Comparison of ENCODE assay signal across 1 cellular context in the genomic region with DNA sequence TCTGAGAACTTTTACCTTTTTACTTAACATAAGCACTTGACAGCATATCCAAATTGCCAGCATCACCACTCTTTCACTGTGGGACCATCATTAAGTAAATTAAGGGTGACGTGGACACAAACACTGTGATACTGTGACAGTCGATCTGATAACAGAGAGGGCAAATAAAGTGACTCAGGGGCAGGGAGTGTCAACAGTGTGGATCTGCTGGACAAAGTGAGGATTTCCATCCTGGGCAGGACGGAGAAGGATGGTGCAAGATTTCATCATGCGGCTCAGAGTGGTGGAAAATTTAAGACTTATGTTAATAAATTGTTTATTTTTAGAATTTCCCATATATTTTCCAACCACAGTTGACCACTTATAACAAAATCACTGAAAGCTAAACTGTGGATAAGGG.
A peak's percentile ranks its signal among the peaks of the same experiment; 100 is the strongest.
TF ChIP-seq lines count a peak whose summit lies in the region.

No MANE protein-coding gene starts in this region.

TF ChIP-seq in HepG2, 621 proteins besides CTCF, POLR2A, EP300 and RAD21 (continued from another document and continues in another):
- TF ChIP-seq, protein P1, sequence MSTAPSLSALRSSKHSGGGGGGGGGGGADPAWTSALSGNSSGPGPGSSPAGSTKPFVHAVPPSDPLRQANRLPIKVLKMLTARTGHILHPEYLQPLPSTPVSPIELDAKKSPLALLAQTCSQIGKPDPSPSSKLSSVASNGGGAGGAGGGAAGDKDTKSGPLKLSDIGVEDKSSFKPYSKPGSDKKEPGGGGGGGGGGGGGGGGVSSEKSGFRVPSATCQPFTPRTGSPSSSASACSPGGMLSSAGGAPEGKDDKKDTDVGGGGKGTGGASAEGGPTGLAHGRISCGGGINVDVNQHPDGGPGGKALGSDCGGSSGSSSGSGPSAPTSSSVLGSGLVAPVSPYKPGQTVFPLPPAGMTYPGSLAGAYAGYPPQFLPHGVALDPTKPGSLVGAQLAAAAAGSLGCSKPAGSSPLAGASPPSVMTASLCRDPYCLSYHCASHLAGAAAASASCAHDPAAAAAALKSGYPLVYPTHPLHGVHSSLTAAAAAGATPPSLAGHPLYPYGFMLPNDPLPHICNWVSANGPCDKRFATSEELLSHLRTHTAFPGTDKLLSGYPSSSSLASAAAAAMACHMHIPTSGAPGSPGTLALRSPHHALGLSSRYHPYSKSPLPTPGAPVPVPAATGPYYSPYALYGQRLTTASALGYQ (CRISPR knock-in tag; IDR thresholded peaks at IDR 0.05), result 0 out of 2 replicates have a peak, but pooled peaks have one; percentile 19
- TF ChIP-seq ZNF207 (IDR thresholded peaks at IDR 0.05; ENCODE audit: borderline replicate concordance), result no peak
- no peak for TF ChIP-seq ZNF773 (CRISPR knock-in tag; IDR thresholded peaks at IDR 0.05; ENCODE audit: borderline replicate concordance)
- TF ChIP-seq, protein P2, sequence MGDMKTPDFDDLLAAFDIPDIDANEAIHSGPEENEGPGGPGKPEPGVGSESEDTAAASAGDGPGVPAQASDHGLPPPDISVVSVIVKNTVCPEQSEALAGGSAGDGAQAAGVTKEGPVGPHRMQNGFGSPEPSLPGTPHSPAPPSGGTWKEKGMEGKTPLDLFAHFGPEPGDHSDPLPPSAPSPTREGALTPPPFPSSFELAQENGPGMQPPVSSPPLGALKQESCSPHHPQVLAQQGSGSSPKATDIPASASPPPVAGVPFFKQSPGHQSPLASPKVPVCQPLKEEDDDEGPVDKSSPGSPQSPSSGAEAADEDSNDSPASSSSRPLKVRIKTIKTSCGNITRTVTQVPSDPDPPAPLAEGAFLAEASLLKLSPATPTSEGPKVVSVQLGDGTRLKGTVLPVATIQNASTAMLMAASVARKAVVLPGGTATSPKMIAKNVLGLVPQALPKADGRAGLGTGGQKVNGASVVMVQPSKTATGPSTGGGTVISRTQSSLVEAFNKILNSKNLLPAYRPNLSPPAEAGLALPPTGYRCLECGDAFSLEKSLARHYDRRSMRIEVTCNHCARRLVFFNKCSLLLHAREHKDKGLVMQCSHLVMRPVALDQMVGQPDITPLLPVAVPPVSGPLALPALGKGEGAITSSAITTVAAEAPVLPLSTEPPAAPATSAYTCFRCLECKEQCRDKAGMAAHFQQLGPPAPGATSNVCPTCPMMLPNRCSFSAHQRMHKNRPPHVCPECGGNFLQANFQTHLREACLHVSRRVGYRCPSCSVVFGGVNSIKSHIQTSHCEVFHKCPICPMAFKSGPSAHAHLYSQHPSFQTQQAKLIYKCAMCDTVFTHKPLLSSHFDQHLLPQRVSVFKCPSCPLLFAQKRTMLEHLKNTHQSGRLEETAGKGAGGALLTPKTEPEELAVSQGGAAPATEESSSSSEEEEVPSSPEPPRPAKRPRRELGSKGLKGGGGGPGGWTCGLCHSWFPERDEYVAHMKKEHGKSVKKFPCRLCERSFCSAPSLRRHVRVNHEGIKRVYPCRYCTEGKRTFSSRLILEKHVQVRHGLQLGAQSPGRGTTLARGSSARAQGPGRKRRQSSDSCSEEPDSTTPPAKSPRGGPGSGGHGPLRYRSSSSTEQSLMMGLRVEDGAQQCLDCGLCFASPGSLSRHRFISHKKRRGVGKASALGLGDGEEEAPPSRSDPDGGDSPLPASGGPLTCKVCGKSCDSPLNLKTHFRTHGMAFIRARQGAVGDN (CRISPR knock-in tag; IDR thresholded peaks at IDR 0.05), result no peak
- TF ChIP-seq FOSL1 (CRISPR knock-in tag; IDR thresholded peaks at IDR 0.05; ENCODE audit: borderline replicate concordance), result peak; percentile 82
- no peak for TF ChIP-seq MAFG (CRISPR knock-in tag; IDR thresholded peaks at IDR 0.05)
- no peak for TF ChIP-seq TBP (CRISPR knock-in tag; IDR thresholded peaks at IDR 0.05)
- TF ChIP-seq ZFP62 (CRISPR knock-in tag; IDR thresholded peaks at IDR 0.05), result no peak
- peak; percentile 53 for TF ChIP-seq GATAD1 (CRISPR knock-in tag; IDR thresholded peaks at IDR 0.05)
- TF ChIP-seq, protein P3, sequence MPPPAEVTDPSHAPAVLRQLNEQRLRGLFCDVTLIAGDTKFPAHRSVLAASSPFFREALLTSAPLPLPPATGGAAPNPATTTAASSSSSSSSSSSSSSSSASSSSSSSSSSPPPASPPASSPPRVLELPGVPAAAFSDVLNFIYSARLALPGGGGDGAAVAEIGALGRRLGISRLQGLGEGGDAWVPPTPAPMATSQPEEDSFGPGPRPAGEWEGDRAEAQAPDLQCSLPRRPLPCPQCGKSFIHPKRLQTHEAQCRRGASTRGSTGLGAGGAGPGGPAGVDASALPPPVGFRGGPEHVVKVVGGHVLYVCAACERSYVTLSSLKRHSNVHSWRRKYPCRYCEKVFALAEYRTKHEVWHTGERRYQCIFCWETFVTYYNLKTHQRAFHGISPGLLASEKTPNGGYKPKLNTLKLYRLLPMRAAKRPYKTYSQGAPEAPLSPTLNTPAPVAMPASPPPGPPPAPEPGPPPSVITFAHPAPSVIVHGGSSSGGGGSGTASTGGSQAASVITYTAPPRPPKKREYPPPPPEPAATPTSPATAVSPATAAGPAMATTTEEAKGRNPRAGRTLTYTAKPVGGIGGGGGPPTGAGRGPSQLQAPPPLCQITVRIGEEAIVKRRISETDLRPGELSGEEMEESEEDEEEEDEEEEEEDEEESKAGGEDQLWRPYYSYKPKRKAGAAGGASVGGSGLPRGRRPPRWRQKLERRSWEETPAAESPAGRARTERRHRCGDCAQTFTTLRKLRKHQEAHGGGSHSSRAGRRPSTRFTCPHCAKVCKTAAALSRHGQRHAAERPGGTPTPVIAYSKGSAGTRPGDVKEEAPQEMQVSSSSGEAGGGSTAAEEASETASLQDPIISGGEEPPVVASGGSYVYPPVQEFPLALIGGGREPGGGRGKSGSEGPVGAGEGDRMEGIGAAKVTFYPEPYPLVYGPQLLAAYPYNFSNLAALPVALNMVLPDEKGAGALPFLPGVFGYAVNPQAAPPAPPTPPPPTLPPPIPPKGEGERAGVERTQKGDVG (CRISPR knock-in tag; IDR thresholded peaks at IDR 0.05; ENCODE audit: borderline replicate concordance), result no peak
- TF ChIP-seq ZNF510 (CRISPR knock-in tag; IDR thresholded peaks at IDR 0.05; ENCODE audit: low read depth), result no peak
- TF ChIP-seq, protein P4, sequence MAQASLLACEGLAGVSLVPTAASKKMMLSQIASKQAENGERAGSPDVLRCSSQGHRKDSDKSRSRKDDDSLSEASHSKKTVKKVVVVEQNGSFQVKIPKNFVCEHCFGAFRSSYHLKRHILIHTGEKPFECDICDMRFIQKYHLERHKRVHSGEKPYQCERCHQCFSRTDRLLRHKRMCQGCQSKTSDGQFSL (CRISPR knock-in tag; IDR thresholded peaks at IDR 0.05), result no peak
- TF ChIP-seq, protein P5, sequence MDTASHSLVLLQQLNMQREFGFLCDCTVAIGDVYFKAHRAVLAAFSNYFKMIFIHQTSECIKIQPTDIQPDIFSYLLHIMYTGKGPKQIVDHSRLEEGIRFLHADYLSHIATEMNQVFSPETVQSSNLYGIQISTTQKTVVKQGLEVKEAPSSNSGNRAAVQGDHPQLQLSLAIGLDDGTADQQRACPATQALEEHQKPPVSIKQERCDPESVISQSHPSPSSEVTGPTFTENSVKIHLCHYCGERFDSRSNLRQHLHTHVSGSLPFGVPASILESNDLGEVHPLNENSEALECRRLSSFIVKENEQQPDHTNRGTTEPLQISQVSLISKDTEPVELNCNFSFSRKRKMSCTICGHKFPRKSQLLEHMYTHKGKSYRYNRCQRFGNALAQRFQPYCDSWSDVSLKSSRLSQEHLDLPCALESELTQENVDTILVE (CRISPR knock-in tag; IDR thresholded peaks at IDR 0.05), result peak; percentile 74; the same call in 1 of the 2 replicates
- TF ChIP-seq, protein P6, sequence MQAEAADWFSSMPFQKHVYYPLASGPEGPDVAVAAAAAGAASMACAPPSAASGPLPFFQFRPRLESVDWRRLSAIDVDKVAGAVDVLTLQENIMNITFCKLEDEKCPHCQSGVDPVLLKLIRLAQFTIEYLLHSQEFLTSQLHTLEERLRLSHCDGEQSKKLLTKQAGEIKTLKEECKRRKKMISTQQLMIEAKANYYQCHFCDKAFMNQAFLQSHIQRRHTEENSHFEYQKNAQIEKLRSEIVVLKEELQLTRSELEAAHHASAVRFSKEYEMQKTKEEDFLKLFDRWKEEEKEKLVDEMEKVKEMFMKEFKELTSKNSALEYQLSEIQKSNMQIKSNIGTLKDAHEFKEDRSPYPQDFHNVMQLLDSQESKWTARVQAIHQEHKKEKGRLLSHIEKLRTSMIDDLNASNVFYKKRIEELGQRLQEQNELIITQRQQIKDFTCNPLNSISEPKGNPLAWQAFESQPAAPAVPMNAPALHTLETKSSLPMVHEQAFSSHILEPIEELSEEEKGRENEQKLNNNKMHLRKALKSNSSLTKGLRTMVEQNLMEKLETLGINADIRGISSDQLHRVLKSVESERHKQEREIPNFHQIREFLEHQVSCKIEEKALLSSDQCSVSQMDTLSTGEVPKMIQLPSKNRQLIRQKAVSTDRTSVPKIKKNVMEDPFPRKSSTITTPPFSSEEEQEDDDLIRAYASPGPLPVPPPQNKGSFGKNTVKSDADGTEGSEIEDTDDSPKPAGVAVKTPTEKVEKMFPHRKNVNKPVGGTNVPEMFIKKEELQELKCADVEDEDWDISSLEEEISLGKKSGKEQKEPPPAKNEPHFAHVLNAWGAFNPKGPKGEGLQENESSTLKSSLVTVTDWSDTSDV (CRISPR knock-in tag; IDR thresholded peaks at IDR 0.05), result no peak
- TF ChIP-seq, protein P7, sequence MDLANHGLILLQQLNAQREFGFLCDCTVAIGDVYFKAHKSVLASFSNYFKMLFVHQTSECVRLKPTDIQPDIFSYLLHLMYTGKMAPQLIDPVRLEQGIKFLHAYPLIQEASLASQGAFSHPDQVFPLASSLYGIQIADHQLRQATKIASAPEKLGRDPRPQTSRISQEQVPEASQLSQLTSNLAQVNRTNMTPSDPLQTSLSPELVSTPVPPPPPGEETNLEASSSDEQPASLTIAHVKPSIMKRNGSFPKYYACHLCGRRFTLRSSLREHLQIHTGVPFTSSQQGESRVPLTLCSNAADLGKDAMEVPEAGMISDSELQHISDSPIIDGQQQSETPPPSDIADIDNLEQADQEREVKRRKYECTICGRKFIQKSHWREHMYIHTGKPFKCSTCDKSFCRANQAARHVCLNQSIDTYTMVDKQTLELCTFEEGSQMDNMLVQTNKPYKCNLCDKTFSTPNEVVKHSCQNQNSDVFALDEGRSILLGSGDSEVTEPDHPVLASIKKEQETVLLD (CRISPR knock-in tag; IDR thresholded peaks at IDR 0.05; ENCODE audit: low read depth), result no peak
- TF ChIP-seq, protein P8, sequence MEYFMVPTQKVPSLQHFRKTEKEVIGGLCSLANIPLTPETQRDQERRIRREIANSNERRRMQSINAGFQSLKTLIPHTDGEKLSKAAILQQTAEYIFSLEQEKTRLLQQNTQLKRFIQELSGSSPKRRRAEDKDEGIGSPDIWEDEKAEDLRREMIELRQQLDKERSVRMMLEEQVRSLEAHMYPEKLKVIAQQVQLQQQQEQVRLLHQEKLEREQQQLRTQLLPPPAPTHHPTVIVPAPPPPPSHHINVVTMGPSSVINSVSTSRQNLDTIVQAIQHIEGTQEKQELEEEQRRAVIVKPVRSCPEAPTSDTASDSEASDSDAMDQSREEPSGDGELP (IDR thresholded peaks at IDR 0.05; ENCODE audit: borderline replicate concordance, low read depth), result no peak
- peak; percentile 79 for TF ChIP-seq SALL1 (CRISPR knock-in tag; IDR thresholded peaks at IDR 0.05)
- peak; percentile 52; the same call in 1 of the 2 replicates for TF ChIP-seq KAT8 (CRISPR knock-in tag; IDR thresholded peaks at IDR 0.05)
- no peak for TF ChIP-seq SRSF9 (IDR thresholded peaks at IDR 0.05; ENCODE audit: borderline replicate concordance, insufficient read depth, low read depth, low read length, poor library complexity, severe bottlenecking)
- no peak for TF ChIP-seq SIN3A (IDR thresholded peaks at IDR 0.05; ENCODE audit: borderline replicate concordance, low read depth, low read length)
- peak; percentile 73 for TF ChIP-seq TBX2 (CRISPR knock-in tag; IDR thresholded peaks at IDR 0.05; ENCODE audit: borderline replicate concordance)
- peak; percentile 84 for TF ChIP-seq IRF2 (CRISPR knock-in tag; IDR thresholded peaks at IDR 0.05)
- TF ChIP-seq PAX8 (CRISPR knock-in tag; IDR thresholded peaks at IDR 0.05; ENCODE audit: borderline replicate concordance), result no peak
- no peak for TF ChIP-seq FOXK2 (IDR thresholded peaks at IDR 0.05)
- peak; percentile 83 for TF ChIP-seq SOX5 (CRISPR knock-in tag; IDR thresholded peaks at IDR 0.05; ENCODE audit: borderline replicate concordance)
- TF ChIP-seq, protein P9, sequence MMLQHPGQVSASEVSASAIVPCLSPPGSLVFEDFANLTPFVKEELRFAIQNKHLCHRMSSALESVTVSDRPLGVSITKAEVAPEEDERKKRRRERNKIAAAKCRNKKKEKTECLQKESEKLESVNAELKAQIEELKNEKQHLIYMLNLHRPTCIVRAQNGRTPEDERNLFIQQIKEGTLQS (CRISPR knock-in tag; IDR thresholded peaks at IDR 0.05), result peak; percentile 89
- peak; percentile 64; the same call in 1 of the 2 replicates for TF ChIP-seq KDM3A (CRISPR knock-in tag; IDR thresholded peaks at IDR 0.05; ENCODE audit: low read depth)
- TF ChIP-seq SALL2 (CRISPR knock-in tag; IDR thresholded peaks at IDR 0.05), result no peak
- TF ChIP-seq SP140L (CRISPR knock-in tag; IDR thresholded peaks at IDR 0.05; ENCODE audit: borderline replicate concordance), result no peak
- no peak for TF ChIP-seq TAF15 (IDR thresholded peaks at IDR 0.05; ENCODE audit: low read depth, low read length, poor library complexity, severe bottlenecking)
- no peak for TF ChIP-seq ZBTB1 (CRISPR knock-in tag; IDR thresholded peaks at IDR 0.05; ENCODE audit: borderline replicate concordance)
- TF ChIP-seq, protein P10, sequence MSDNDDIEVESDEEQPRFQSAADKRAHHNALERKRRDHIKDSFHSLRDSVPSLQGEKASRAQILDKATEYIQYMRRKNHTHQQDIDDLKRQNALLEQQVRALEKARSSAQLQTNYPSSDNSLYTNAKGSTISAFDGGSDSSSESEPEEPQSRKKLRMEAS (IDR thresholded peaks at IDR 0.05), result no peak
- TF ChIP-seq HNRNPUL1 (IDR thresholded peaks at IDR 0.05; ENCODE audit: low read depth, low read length), result no peak
- TF ChIP-seq, protein P11, sequence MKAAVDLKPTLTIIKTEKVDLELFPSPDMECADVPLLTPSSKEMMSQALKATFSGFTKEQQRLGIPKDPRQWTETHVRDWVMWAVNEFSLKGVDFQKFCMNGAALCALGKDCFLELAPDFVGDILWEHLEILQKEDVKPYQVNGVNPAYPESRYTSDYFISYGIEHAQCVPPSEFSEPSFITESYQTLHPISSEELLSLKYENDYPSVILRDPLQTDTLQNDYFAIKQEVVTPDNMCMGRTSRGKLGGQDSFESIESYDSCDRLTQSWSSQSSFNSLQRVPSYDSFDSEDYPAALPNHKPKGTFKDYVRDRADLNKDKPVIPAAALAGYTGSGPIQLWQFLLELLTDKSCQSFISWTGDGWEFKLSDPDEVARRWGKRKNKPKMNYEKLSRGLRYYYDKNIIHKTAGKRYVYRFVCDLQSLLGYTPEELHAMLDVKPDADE (CRISPR knock-in tag; IDR thresholded peaks at IDR 0.05), result no peak
- TF ChIP-seq KDM1A (CRISPR knock-in tag; IDR thresholded peaks at IDR 0.05), result peak; percentile 65; the same call in 1 of the 2 replicates
- no peak for TF ChIP-seq HES4 (CRISPR knock-in tag; IDR thresholded peaks at IDR 0.05; ENCODE audit: borderline replicate concordance)
- TF ChIP-seq JARID2 (CRISPR knock-in tag; IDR thresholded peaks at IDR 0.05; ENCODE audit: insufficient replicate concordance), result no peak
- TF ChIP-seq, protein P12, sequence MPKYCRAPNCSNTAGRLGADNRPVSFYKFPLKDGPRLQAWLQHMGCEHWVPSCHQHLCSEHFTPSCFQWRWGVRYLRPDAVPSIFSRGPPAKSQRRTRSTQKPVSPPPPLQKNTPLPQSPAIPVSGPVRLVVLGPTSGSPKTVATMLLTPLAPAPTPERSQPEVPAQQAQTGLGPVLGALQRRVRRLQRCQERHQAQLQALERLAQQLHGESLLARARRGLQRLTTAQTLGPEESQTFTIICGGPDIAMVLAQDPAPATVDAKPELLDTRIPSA (CRISPR knock-in tag; IDR thresholded peaks at IDR 0.05; ENCODE audit: borderline replicate concordance), result no peak
